16 cellular contexts compared by ENCODE assay signal in the genomic region with DNA sequence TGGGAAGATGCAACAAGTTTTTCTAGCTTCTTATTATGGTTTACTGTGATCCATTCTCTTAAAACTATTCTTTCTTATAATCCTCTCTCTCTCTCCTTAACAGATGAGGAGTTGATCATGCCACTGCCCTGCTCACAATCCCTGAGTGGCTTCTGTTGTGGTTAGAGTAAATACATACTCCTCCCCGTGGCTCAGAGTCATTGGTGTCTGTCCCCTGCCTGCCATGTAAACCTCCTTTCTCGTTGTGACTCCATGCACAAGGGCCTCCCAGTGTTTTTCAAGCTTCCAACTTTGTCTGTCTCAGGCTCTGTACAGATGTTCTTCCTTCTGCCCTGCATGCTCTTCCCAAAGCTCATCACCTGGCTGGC. TPM values are rescaled to one million over a fixed set of nuclear protein-coding genes. Genes with fewer than 3 reads are reported as not detected.
A peak's percentile ranks its signal among the peaks of the same experiment; 100 is the strongest.
DNase-seq lines count a peak whose midpoint lies in the region; ATAC-seq and TF ChIP-seq lines count a peak whose summit lies in the region.
"Had no signal": no experiment of that assay in that cellular context is flagged by ENCODE, and none has a peak within 500 bp of the region (broad histone marks: within the 10 kb centered on the region; RNA-seq: fewer than 3 reads in every experiment).

No MANE protein-coding gene starts in this region.

- no peak overlapping the region for H2BK15ac ChIP-seq in H9 (ENCODE audit: low read depth, low read length)

- no peak overlapping the region for H3K27ac ChIP-seq in H9 (ENCODE audit: insufficient read length, low read depth, low read length)
- H3K27ac ChIP-seq: spleen, thyroid gland had no signal

- intact Hi-C loops in activated naive CD4-positive, alpha-beta T cell treated with anti-CD3 and anti-CD28 coated beads for 36 hours (cut with micrococcal nuclease): loop anchor here (1.0 to 5.0 kb wide), 8 partner anchors 12 to 230 kb away; partner anchors contain the start of gene CREM

- H4K8ac ChIP-seq in H9 (replicated peaks; ENCODE audit: insufficient read length, low read depth, low read length): no peak overlapping the region

- no CpG with 5 or more reads among the region's 2 CpGs for WGBS in H9 (ENCODE audit: extremely low coverage, insufficient read length, low lambda C conversion rate)

- no peak overlapping the region for H2BK20ac ChIP-seq in H9 (ENCODE audit: low read depth, low read length, poor library complexity, severe bottlenecking)

- H4K20me1 ChIP-seq in H9 (ENCODE audit: control insufficient read depth, insufficient read depth, insufficient read length): no peaks in the 10 kb centered on the region

- H2BK120ac ChIP-seq in H9 (ENCODE audit: low read depth, low read length, poor library complexity, severe bottlenecking): no peak overlapping the region

- H3K79me2 ChIP-seq in H9 (ENCODE audit: insufficient read depth, low read length): peaks cover 9% of the 10 kb centered on the region; the same call in 1 of the 2 replicates

- no peaks in the 10 kb centered on the region for H3K9me3 ChIP-seq in H9 (ENCODE audit: control insufficient read depth, low read depth, low read length)
- H3K9me3 ChIP-seq: esophagus squamous epithelium, spleen, thyroid gland had no signal

- no peak overlapping the region for H2AK5ac ChIP-seq in H9 (ENCODE audit: insufficient read length, low read length)

- TF ChIP-seq CTCF in HFFc6 (IDR thresholded peaks at IDR 0.05) (no peak), H9 (conservative IDR thresholded peaks at IDR 0.05) (no peak)

- H3K56ac ChIP-seq in H9 (ENCODE audit: insufficient read length, low read depth, low read length): no peak overlapping the region

- no peaks in the 10 kb centered on the region for H3K23me2 ChIP-seq in H9 (ENCODE audit: insufficient read length, low read depth, low read length, poor library complexity, severe bottlenecking)

- H2BK12ac ChIP-seq in H9 (ENCODE audit: insufficient read length, low read depth, low read length): no peak overlapping the region

- H3K4me1 ChIP-seq in H9 (ENCODE audit: insufficient read depth, low read length): peaks cover 3% of the 10 kb centered on the region; the same call in 1 of the 2 replicates

- no peak overlapping the region for H3K4ac ChIP-seq in H9 (ENCODE audit: low read depth, low read length)

- no peak overlapping the region for H3K18ac ChIP-seq in H9 (ENCODE audit: insufficient read length, low read depth, low read length)

- H3K79me1 ChIP-seq in H9 (ENCODE audit: insufficient read depth, low read depth, low read length, poor library complexity, severe bottlenecking): peaks cover 14% of the 10 kb centered on the region

- no peak overlapping the region for H4K5ac ChIP-seq in H9 (ENCODE audit: insufficient read length, low read depth, low read length)

- H2AFZ ChIP-seq in H9 (ENCODE audit: low read length): no peak overlapping the region

- H3T11ph ChIP-seq in H9 (ENCODE audit: low read length): no peak overlapping the region

- no peak overlapping the region for H3K14ac ChIP-seq in H9 (ENCODE audit: insufficient read depth, low read length)

- CTCF ChIA-PET in activated naive CD4-positive, alpha-beta T cell treated with anti-CD3 and anti-CD28 coated beads for 36 hours (lab: Charles Lee): interaction anchor here (0.9 to 1.0 kb wide), 2 partner anchors 17 to 22 kb away, joined by 3 read pairs; no protein-coding TSS in a partner anchor

- no peak overlapping the region for H2BK5ac ChIP-seq in H9 (ENCODE audit: insufficient read length, low read length)

- peaks cover 70% of the 10 kb centered on the region for H3K4me1 Mint-ChIP-seq in activated naive CD4-positive, alpha-beta T cell treated with anti-CD3 and anti-CD28 coated beads for 36 hours (ENCODE audit: low read depth)
- H3K4me1 Mint-ChIP-seq in stimulated activated effector memory CD8-positive, alpha-beta T cell treated with anti-CD3 and anti-CD28 coated beads, Interleukin-12 subunit alpha, Interleukin-12 subunit beta, amount 100 ng/mL, for 72 hours: peaks cover 78% of the 10 kb centered on the region
- H3K4me1 Mint-ChIP-seq in HFFc6 (ENCODE audit: low read depth): peaks cover 80% of the 10 kb centered on the region
- peaks cover 18 to 22% of the 10 kb centered on the region in 2 experiments for H3K4me1 Mint-ChIP-seq in H9

- H3K23ac ChIP-seq in H9 (ENCODE audit: insufficient read length, low read depth, low read length): no peak overlapping the region

- ATAC-seq in HG03520 (IDR thresholded peaks at IDR 0.05; ENCODE audit: unreplicated experiment): peak; percentile 25
- ATAC-seq in activated naive CD4-positive, alpha-beta T cell treated with anti-CD3 and anti-CD28 coated beads, Interleukin-2, amount 50 U/mL, for 72 hours: peak; percentile 73 to 79
- peak; percentile 87 for ATAC-seq in stimulated activated effector memory CD8-positive, alpha-beta T cell treated with anti-CD3 and anti-CD28 coated beads, Interleukin-12 subunit alpha, Interleukin-12 subunit beta, amount 100 ng/mL, for 72 hours

- no peak overlapping the region for H3K4me2 ChIP-seq in H9 (ENCODE audit: insufficient read depth, insufficient read length, low read length)

- no peak overlapping the region for H3K9ac ChIP-seq in H9 (ENCODE audit: extremely low read depth, insufficient read length, low read length)

- peaks cover 2% of the 10 kb centered on the region for H3K36me3 Mint-ChIP-seq in activated naive CD4-positive, alpha-beta T cell treated with anti-CD3 and anti-CD28 coated beads for 36 hours (ENCODE audit: low read depth)
- H3K36me3 Mint-ChIP-seq in activated naive CD4-positive, alpha-beta T cell treated with anti-CD3 and anti-CD28 coated beads, Interleukin-2, amount 50 U/mL, for 72 hours: peaks cover 0 to 4% of the 10 kb centered on the region in 2 donors
- no peaks in the 10 kb centered on the region for H3K36me3 Mint-ChIP-seq in stimulated activated effector memory CD8-positive, alpha-beta T cell treated with anti-CD3 and anti-CD28 coated beads, Interleukin-12 subunit alpha, Interleukin-12 subunit beta, amount 100 ng/mL, for 72 hours
- no peaks in the 10 kb centered on the region; the same call in 1 of the 2 replicates for H3K36me3 Mint-ChIP-seq in HFFc6 (ENCODE audit: low read depth)
- no peaks in the 10 kb centered on the region for H3K36me3 Mint-ChIP-seq in H9 (ENCODE audit: insufficient read depth in 1 of 3, low read depth in 3 of 3)

- no peaks in the 10 kb centered on the region for H3K27me3 Mint-ChIP-seq in activated naive CD4-positive, alpha-beta T cell treated with anti-CD3 and anti-CD28 coated beads for 36 hours (ENCODE audit: low read depth)
- H3K27me3 Mint-ChIP-seq in HFFc6 (ENCODE audit: insufficient read depth) (no peaks in the 10 kb centered on the region), H9 (ENCODE audit: low read depth) (no peaks in the 10 kb centered on the region)

- H3K27me3 ChIP-seq in H9 (ENCODE audit: insufficient read depth, low read length): no peaks in the 10 kb centered on the region
- H3K27me3 ChIP-seq: esophagus squamous epithelium, spleen, thyroid gland had no signal

- peak overlapping the region; percentile 33 for H3K27ac Mint-ChIP-seq in activated naive CD4-positive, alpha-beta T cell treated with anti-CD3 and anti-CD28 coated beads for 36 hours
- H3K27ac Mint-ChIP-seq in activated naive CD4-positive, alpha-beta T cell treated with anti-CD3 and anti-CD28 coated beads, Interleukin-2, amount 50 U/mL, for 72 hours: peak overlapping the region; percentile 82 to 96
- peak overlapping the region; percentile 91 for H3K27ac Mint-ChIP-seq in stimulated activated effector memory CD8-positive, alpha-beta T cell treated with anti-CD3 and anti-CD28 coated beads, Interleukin-12 subunit alpha, Interleukin-12 subunit beta, amount 100 ng/mL, for 72 hours
- H3K27ac Mint-ChIP-seq in HFFc6 (no peak overlapping the region), H9 (no peak overlapping the region)

- no peaks in the 10 kb centered on the region for H3K9me3 Mint-ChIP-seq in activated naive CD4-positive, alpha-beta T cell treated with anti-CD3 and anti-CD28 coated beads for 36 hours
- no peaks in the 10 kb centered on the region for H3K9me3 Mint-ChIP-seq in activated naive CD4-positive, alpha-beta T cell treated with anti-CD3 and anti-CD28 coated beads, Interleukin-2, amount 50 U/mL, for 72 hours
- no peaks in the 10 kb centered on the region for H3K9me3 Mint-ChIP-seq in stimulated activated effector memory CD8-positive, alpha-beta T cell treated with anti-CD3 and anti-CD28 coated beads, Interleukin-12 subunit alpha, Interleukin-12 subunit beta, amount 100 ng/mL, for 72 hours
- H3K9me3 Mint-ChIP-seq in HFFc6 (no peaks in the 10 kb centered on the region), H9 (no peaks in the 10 kb centered on the region)

- DNase-seq in activated naive CD4-positive, alpha-beta T cell treated with anti-CD3 and anti-CD28 coated beads for 36 hours: peak; percentile 50
- no peak for DNase-seq in activated naive CD4-positive, alpha-beta T cell treated with anti-CD3 and anti-CD28 coated beads, Interleukin-2, amount 50 U/mL, for 16 hours
- no peak for DNase-seq in activated naive CD4-positive, alpha-beta T cell treated with anti-CD3 and anti-CD28 coated beads, Interleukin-2, amount 50 U/mL, for 72 hours (ENCODE audit: low spot score in 2 of 2)
- DNase-seq in stimulated activated effector memory CD8-positive, alpha-beta T cell treated with anti-CD3 and anti-CD28 coated beads, Interleukin-12 subunit alpha, Interleukin-12 subunit beta, amount 100 ng/mL, for 72 hours (ENCODE audit: low spot score in 2 of 2): peak in 1 of 2 donors; percentile 59
- DNase-seq in HFFc6: no peak
- DNase-seq in H9: no peak
- DNase-seq in SKM-1 (lab: John Stamatoyannopoulos, UW; ENCODE audit: unreplicated experiment): no peak
- DNase-seq: amniotic stem cell, DMS 273 treated with DMSO at 0.1 percent for 48 hours, esophagus squamous epithelium, kidney glomerular epithelial cell, NCI-H1105, NCI-H510A treated with DMSO at 0.1 percent for 48 hours, spleen, thyroid gland had no signal

- H4K91ac ChIP-seq in H9 (ENCODE audit: insufficient read length, low read depth, low read length): no peak overlapping the region

- H3K4me3 Mint-ChIP-seq in activated naive CD4-positive, alpha-beta T cell treated with anti-CD3 and anti-CD28 coated beads for 36 hours: no peak overlapping the region
- H3K4me3 Mint-ChIP-seq in stimulated activated effector memory CD8-positive, alpha-beta T cell treated with anti-CD3 and anti-CD28 coated beads, Interleukin-12 subunit alpha, Interleukin-12 subunit beta, amount 100 ng/mL, for 72 hours: peak overlapping the region; percentile 69
- H3K4me3 Mint-ChIP-seq in HFFc6 (no peak overlapping the region), H9 (no peak overlapping the region)

RNA-seq across cellular contexts. Expression of gene CCNY, which starts 20.4 kb away (rescaled TPM):
- total RNA-seq in activated naive CD4-positive, alpha-beta T cell treated with anti-CD3 and anti-CD28 coated beads for 36 hours: 10 to 100 TPM; 31.2 to 32.1 TPM
- total RNA-seq in activated naive CD4-positive, alpha-beta T cell treated with anti-CD3 and anti-CD28 coated beads, Interleukin-2, amount 50 U/mL, for 72 hours: 10 to 100 TPM; 31.4 to 44.2 TPM
- 10 to 100 TPM; 60.0 to 76.6 (median 69.9) TPM for total RNA-seq in HFFc6 (2021; fragmentation: NEBNext Ultra II Directional; extraction: Animal tissue kit (Norgen Biotek cat#: 25700))
- total RNA-seq in H9 (2021): 62.1 and 69.2 TPM in 2 replicates

Comparison
In these comparisons a context has a peak if more than half of its experiments do, and no peak if none do; other contexts are left out.
1. H3K27ac Mint-ChIP-seq: peak in activated naive CD4-positive, alpha-beta T cell treated with anti-CD3 and anti-CD28 coated beads for 36 hours (single experiment), activated naive CD4-positive, alpha-beta T cell treated with anti-CD3 and anti-CD28 coated beads, Interleukin-2, amount 50 U/mL, for 72 hours (2 of 2) and stimulated activated effector memory CD8-positive, alpha-beta T cell treated with anti-CD3 and anti-CD28 coated beads, Interleukin-12 subunit alpha, Interleukin-12 subunit beta, amount 100 ng/mL, for 72 hours (single experiment); none in HFFc6 (single experiment) and H9 (0 of 3).
2. ATAC-seq: peak in every context shown above with its lines; median percentile 87 in stimulated activated effector memory CD8-positive, alpha-beta T cell treated with anti-CD3 and anti-CD28 coated beads, Interleukin-12 subunit alpha, Interleukin-12 subunit beta, amount 100 ng/mL, for 72 hours; 76 in activated naive CD4-positive, alpha-beta T cell treated with anti-CD3 and anti-CD28 coated beads, Interleukin-2, amount 50 U/mL, for 72 hours; 25 in HG03520.